In the genomic region with DNA sequence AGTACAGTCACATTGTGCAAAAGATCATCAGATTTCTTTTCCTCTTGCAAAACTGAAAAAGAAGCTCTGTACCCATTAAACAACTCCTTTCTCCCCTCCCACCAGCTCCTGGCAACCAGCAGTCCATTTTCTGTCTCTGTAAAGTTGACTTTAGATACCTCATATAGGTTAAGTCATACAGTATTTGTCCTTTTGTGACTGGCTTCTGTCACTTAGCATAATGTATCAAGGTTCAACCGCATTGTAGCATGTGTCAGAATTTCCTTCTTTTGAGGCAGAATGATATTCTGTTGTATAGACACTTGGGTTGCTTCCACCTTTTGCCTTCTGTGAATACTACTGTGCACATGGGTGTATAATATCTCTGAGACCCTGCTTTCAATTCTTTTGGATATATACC, we compare ENCODE assay signal across 33 cellular contexts.
DNase-seq lines count a peak whose midpoint lies in the region; ATAC-seq, FAIRE-seq and TF ChIP-seq lines count a peak whose summit lies in the region.
"Had no signal": no experiment of that assay in that cellular context is flagged by ENCODE, and none has a peak within 500 bp of the region (broad histone marks: within the 10 kb centered on the region; RNA-seq: fewer than 3 reads in every experiment).

No MANE protein-coding gene starts in this region.

- no peaks in the 10 kb centered on the region for H3K27me3 Mint-ChIP-seq in activated CD8-positive, alpha-beta memory T cell treated with anti-CD3 and anti-CD28 coated beads, Interleukin-2, amount 10 ng/mL, durations not matched to agents 7 days and 5 days
- peaks cover 0 to 2% of the 10 kb centered on the region in 2 donors for H3K27me3 Mint-ChIP-seq in CD8-positive, alpha-beta memory T cell
- no peaks in the 10 kb centered on the region for H3K27me3 Mint-ChIP-seq in activated T-helper 2 cell treated with anti-CD3 and anti-CD28 coated beads, Interferon-gamma antibody, Interleukin-2, Interleukin-4, amounts not matched to agents 10 μg/mL and 5 μg/mL and 100 μg/mL, durations not matched to agents 14 hours and 24 hours and 36 hours (ENCODE audit: low read depth)
- no peaks in the 10 kb centered on the region for H3K27me3 Mint-ChIP-seq in natural killer cell (ENCODE audit: low read depth in 2 of 2)

- 95 to 100% methylated on average over 1 of the region's 1 CpG for WGBS in heart right ventricle, 2 donors

- no peak for TF ChIP-seq CTCF in natural killer cell (IDR thresholded peaks at IDR 0.05)
- no peak for TF ChIP-seq CTCF in heart right ventricle (IDR thresholded peaks at IDR 0.05)
- no peak for TF ChIP-seq CTCF in D721Med (IDR thresholded peaks at IDR 0.05; ENCODE audit: insufficient read depth, missing control alignments)

- peak overlapping the region; percentile 63 for H3K27ac Mint-ChIP-seq in activated CD8-positive, alpha-beta memory T cell treated with anti-CD3 and anti-CD28 coated beads, Interleukin-2, amount 10 ng/mL, durations not matched to agents 7 days and 5 days
- H3K27ac Mint-ChIP-seq in CD8-positive, alpha-beta memory T cell: peak overlapping the region in 5 of 8 donors; percentile 3 to 77 (median 55)
- H3K27ac Mint-ChIP-seq in activated T-helper 2 cell treated with anti-CD3 and anti-CD28 coated beads, Interferon-gamma antibody, Interleukin-2, Interleukin-4, amounts not matched to agents 10 μg/mL and 5 μg/mL and 100 μg/mL, durations not matched to agents 14 hours and 24 hours and 36 hours: peak overlapping the region; percentile 17
- peak overlapping the region; percentile 67 to 77 for H3K27ac Mint-ChIP-seq in natural killer cell
- H3K27ac Mint-ChIP-seq: mesothelial cell of epicardium, nephron had no signal

- no peak for DNase-seq in activated CD8-positive, alpha-beta memory T cell treated with anti-CD3 and anti-CD28 coated beads, Interleukin-2, amount 10 ng/mL, durations not matched to agents 7 days and 5 days
- DNase-seq in activated CD8-positive, alpha-beta memory T cell treated with anti-CD3 and anti-CD28 coated beads, Interleukin-2, amount 50 U/mL, for 48 hours: no peak
- no peak for DNase-seq in CD8-positive, alpha-beta memory T cell
- DNase-seq in activated T-helper 2 cell treated with anti-CD3 and anti-CD28 coated beads, Interferon-gamma antibody, Interleukin-2, Interleukin-4, amounts not matched to agents 10 μg/mL and 5 μg/mL and 100 μg/mL, durations not matched to agents 14 hours and 24 hours and 36 hours (ENCODE audit: low spot score): no peak
- no peak for DNase-seq in natural killer cell
- no peak for DNase-seq in heart right ventricle
- no peak for DNase-seq in ureter (ENCODE audit: low spot score)
- no peak for DNase-seq in D721Med (ENCODE audit: insufficient read length, low spot score)
- DNase-seq: activated CD8-positive, alpha-beta memory T cell treated with anti-CD3 and anti-CD28 coated beads for 24 hours; amniotic stem cell; BE2C; DMS79 treated with DMSO at 0.1 percent for 48 hours; glutamatergic neuron; HCEC 1CT; islet precursor cell; NCI-H1105 treated with DMSO at 0.1 percent for 48 hours; NCI-H2081; NCI-H2227 treated with DMSO at 0.1 percent for 48 hours; NCI-H526 treated with DMSO at 0.1 percent for 48 hours; retina; SHP77; small intestine; stimulated activated CD4-positive, alpha-beta T cell treated with anti-CD3 and anti-CD28 coated beads, Interleukin-1b, Interleukin-23, amount 100 ng/mL, for 48 hours; substantia nigra; SW 1271; T1000; upper lobe of left lung; WERI-Rb-1 had no signal

- H3K27ac ChIP-seq in CD8-positive, alpha-beta memory T cell (ENCODE audit: low read depth, low read length): no peak overlapping the region
- H3K27ac ChIP-seq in heart right ventricle: no peak overlapping the region
- H3K27ac ChIP-seq: breast epithelium, upper lobe of left lung, WERI-Rb-1 had no signal

- peaks cover 61% of the 10 kb centered on the region for H3K4me1 ChIP-seq in CD8-positive, alpha-beta memory T cell (ENCODE audit: insufficient read depth, low read length)
- H3K4me1 ChIP-seq in heart right ventricle: peaks cover 0 to 21% (median 6%) of the 10 kb centered on the region in 9 donors
- H3K4me1 ChIP-seq: BE2C, breast epithelium, upper lobe of left lung had no signal

- peaks cover 68% of the 10 kb centered on the region for H3K4me1 Mint-ChIP-seq in activated CD8-positive, alpha-beta memory T cell treated with anti-CD3 and anti-CD28 coated beads, Interleukin-2, amount 10 ng/mL, durations not matched to agents 7 days and 5 days
- H3K4me1 Mint-ChIP-seq in CD8-positive, alpha-beta memory T cell: peaks cover 61 to 90% (median 78%) of the 10 kb centered on the region in 3 donors
- H3K4me1 Mint-ChIP-seq in activated T-helper 2 cell treated with anti-CD3 and anti-CD28 coated beads, Interferon-gamma antibody, Interleukin-2, Interleukin-4, amounts not matched to agents 10 μg/mL and 5 μg/mL and 100 μg/mL, durations not matched to agents 14 hours and 24 hours and 36 hours (ENCODE audit: low read depth): peaks cover 50% of the 10 kb centered on the region
- peaks cover 68% of the 10 kb centered on the region in 2 donors for H3K4me1 Mint-ChIP-seq in natural killer cell

- ATAC-seq in activated CD8-positive, alpha-beta memory T cell treated with anti-CD3 and anti-CD28 coated beads, Interleukin-2, amount 10 ng/mL, durations not matched to agents 7 days and 5 days: peak; percentile 62
- ATAC-seq in natural killer cell: peak in 2 of 3 donors; percentile 22 to 55
- no peak for ATAC-seq in heart right ventricle
- ATAC-seq: K562 had no signal

- no peaks in the 10 kb centered on the region for H3K27me3 ChIP-seq in CD8-positive, alpha-beta memory T cell (ENCODE audit: insufficient read depth, low read length, poor library complexity, severe bottlenecking)
- H3K27me3 ChIP-seq in heart right ventricle: no peaks in the 10 kb centered on the region
- H3K27me3 ChIP-seq: BE2C, breast epithelium, upper lobe of left lung had no signal

- no peaks in the 10 kb centered on the region for H3K36me3 ChIP-seq in CD8-positive, alpha-beta memory T cell (ENCODE audit: insufficient read depth, low read length)
- no peaks in the 10 kb centered on the region for H3K36me3 ChIP-seq in heart right ventricle
- H3K36me3 ChIP-seq: BE2C, breast epithelium, upper lobe of left lung, WERI-Rb-1 had no signal

- H3K4me3 ChIP-seq in CD8-positive, alpha-beta memory T cell (ENCODE audit: low read length): no peak overlapping the region
- no peak overlapping the region for H3K4me3 ChIP-seq in heart right ventricle
- H3K4me3 ChIP-seq: breast epithelium, K562, upper lobe of left lung had no signal

- POLR2A ChIA-PET in CD8-positive, alpha-beta memory T cell (lab: Charles Lee): no interaction called here

- H3K36me3 Mint-ChIP-seq in activated CD8-positive, alpha-beta memory T cell treated with anti-CD3 and anti-CD28 coated beads, Interleukin-2, amount 10 ng/mL, durations not matched to agents 7 days and 5 days: peaks cover 17% of the 10 kb centered on the region
- peaks cover 0 to 17% (median 15%) of the 10 kb centered on the region in 3 donors for H3K36me3 Mint-ChIP-seq in CD8-positive, alpha-beta memory T cell
- H3K36me3 Mint-ChIP-seq in activated T-helper 2 cell treated with anti-CD3 and anti-CD28 coated beads, Interferon-gamma antibody, Interleukin-2, Interleukin-4, amounts not matched to agents 10 μg/mL and 5 μg/mL and 100 μg/mL, durations not matched to agents 14 hours and 24 hours and 36 hours (ENCODE audit: low read depth): peaks cover 27% of the 10 kb centered on the region
- no peaks in the 10 kb centered on the region for H3K36me3 Mint-ChIP-seq in natural killer cell
- H3K36me3 Mint-ChIP-seq: mesothelial cell of epicardium had no signal

- no peaks in the 10 kb centered on the region for H3K9me3 ChIP-seq in CD8-positive, alpha-beta memory T cell (ENCODE audit: low read length)
- H3K9me3 ChIP-seq in heart right ventricle: peaks cover 0 to 5% (median 0%) of the 10 kb centered on the region in 11 donors
- H3K9me3 ChIP-seq: BE2C, breast epithelium, upper lobe of left lung had no signal

- no peak overlapping the region for H3K4me3 Mint-ChIP-seq in activated CD8-positive, alpha-beta memory T cell treated with anti-CD3 and anti-CD28 coated beads, Interleukin-2, amount 10 ng/mL, durations not matched to agents 7 days and 5 days
- H3K4me3 Mint-ChIP-seq in CD8-positive, alpha-beta memory T cell: peak overlapping the region in 3 of 7 donors; percentile 5 to 36 (median 35)
- no peak overlapping the region for H3K4me3 Mint-ChIP-seq in activated T-helper 2 cell treated with anti-CD3 and anti-CD28 coated beads, Interferon-gamma antibody, Interleukin-2, Interleukin-4, amounts not matched to agents 10 μg/mL and 5 μg/mL and 100 μg/mL, durations not matched to agents 14 hours and 24 hours and 36 hours (ENCODE audit: low read depth)
- no peak overlapping the region for H3K4me3 Mint-ChIP-seq in natural killer cell
- H3K4me3 Mint-ChIP-seq: mesothelial cell of epicardium, nephron had no signal

- no peak for FAIRE-seq in D721Med (lab: Jason Lieb, UNC)
- FAIRE-seq: GM18507, K562, small intestine had no signal

- intact Hi-C loops in activated T-helper 2 cell treated with anti-CD3 and anti-CD28 coated beads, Interferon-gamma antibody, Interleukin-2, Interleukin-4, amounts not matched to agents 10 μg/mL and 5 μg/mL and 100 μg/mL, durations not matched to agents 14 hours and 24 hours and 36 hours (cut with micrococcal nuclease): no loop called here
- intact Hi-C loops in natural killer cell (cut with micrococcal nuclease) (no loop called here), heart right ventricle (cut with DNase I) (loop anchor here in 1 of 10 donors (10.0 kb wide), 1 partner anchor 89 kb away; no protein-coding TSS in a partner anchor)

- CTCF ChIA-PET in activated CD8-positive, alpha-beta memory T cell treated with anti-CD3 and anti-CD28 coated beads, Interleukin-2, amount 10 ng/mL, durations not matched to agents 7 days and 5 days (lab: Charles Lee): interaction anchor here (0.8 kb wide), 1 partner anchor 9 kb away, joined by 3 read pairs; no protein-coding TSS in a partner anchor
- CTCF ChIA-PET in CD8-positive, alpha-beta memory T cell (lab: Charles Lee): no interaction called here

- no peaks in the 10 kb centered on the region for H3K9me3 Mint-ChIP-seq in activated CD8-positive, alpha-beta memory T cell treated with anti-CD3 and anti-CD28 coated beads, Interleukin-2, amount 10 ng/mL, durations not matched to agents 7 days and 5 days (ENCODE audit: low read depth)
- H3K9me3 Mint-ChIP-seq in CD8-positive, alpha-beta memory T cell: no peaks in the 10 kb centered on the region
- H3K9me3 Mint-ChIP-seq in activated T-helper 2 cell treated with anti-CD3 and anti-CD28 coated beads, Interferon-gamma antibody, Interleukin-2, Interleukin-4, amounts not matched to agents 10 μg/mL and 5 μg/mL and 100 μg/mL, durations not matched to agents 14 hours and 24 hours and 36 hours: no peaks in the 10 kb centered on the region
- H3K9me3 Mint-ChIP-seq in natural killer cell: peaks cover 0 to 3% of the 10 kb centered on the region in 2 donors

Comparison
In these comparisons a context has a peak if more than half of its experiments do, and no peak if none do; other contexts are left out.
1. ATAC-seq: peak in activated CD8-positive, alpha-beta memory T cell treated with anti-CD3 and anti-CD28 coated beads, Interleukin-2, amount 10 ng/mL, durations not matched to agents 7 days and 5 days (single experiment) and natural killer cell (2 of 3); none in heart right ventricle (0 of 8).
2. H3K27ac Mint-ChIP-seq: peak in every context shown above with its lines; median percentile 72 in natural killer cell; 63 in activated CD8-positive, alpha-beta memory T cell treated with anti-CD3 and anti-CD28 coated beads, Interleukin-2, amount 10 ng/mL, durations not matched to agents 7 days and 5 days; 55 in CD8-positive, alpha-beta memory T cell; 17 in activated T-helper 2 cell treated with anti-CD3 and anti-CD28 coated beads, Interferon-gamma antibody, Interleukin-2, Interleukin-4, amounts not matched to agents 10 μg/mL and 5 μg/mL and 100 μg/mL, durations not matched to agents 14 hours and 24 hours and 36 hours.